Comparison of ENCODE assay signal across 25 cellular contexts in genomic region chr16:4407543-4408322, GRCh38. TPM values are rescaled to one million over a fixed set of nuclear protein-coding genes. Genes with fewer than 3 reads are reported as not detected.
DNase-seq lines count a peak whose midpoint lies in the region; ATAC-seq, FAIRE-seq and TF ChIP-seq lines count a peak whose summit lies in the region.
"Had no signal": no experiment of that assay in that cellular context is flagged by ENCODE, and none has a peak within 500 bp of the region (broad histone marks: within the 10 kb centered on the region; RNA-seq: fewer than 3 reads in every experiment).

No MANE protein-coding gene starts in this region.

- H3K4me1 ChIP-seq in kidney (ENCODE audit: control insufficient read depth in 1 of 2, insufficient read depth in 1 of 2, low read depth in 1 of 2, low read length in 2 of 2) (peaks cover 0 to 5% of the 10 kb centered on the region in 2 donors), thyroid gland (no peaks in the 10 kb centered on the region)
- H3K4me1 ChIP-seq: neural progenitor cell had no signal

- H3K9me3 ChIP-seq in kidney (ENCODE audit: control insufficient read depth in 1 of 2, low read length in 2 of 2) (no peaks in the 10 kb centered on the region), thyroid gland (no peaks in the 10 kb centered on the region)
- H3K9me3 ChIP-seq: esophagus squamous epithelium, tibial artery had no signal

- FAIRE-seq in kidney (lab: Jason Lieb, UNC), result no peak
- FAIRE-seq: D721Med had no signal

- TF ChIP-seq CTCF in dorsolateral prefrontal cortex (IDR thresholded peaks at IDR 0.05 in 54 of 56, conservative IDR thresholded peaks at IDR 0.05 in 2 of 56; ENCODE audit: low read depth in 1 of 56, partially characterized antibody in 56 of 56) (no peak), kidney (IDR thresholded peaks at IDR 0.05; ENCODE audit: borderline replicate concordance, extremely low read depth, insufficient read depth) (no peak), thyroid gland (IDR thresholded peaks at IDR 0.05) (no peak)

- no peaks in the 10 kb centered on the region for H3K27me3 ChIP-seq in dorsolateral prefrontal cortex
- no peaks in the 10 kb centered on the region for H3K27me3 ChIP-seq in thyroid gland
- H3K27me3 ChIP-seq: cardiac muscle cell, esophagus squamous epithelium, neural progenitor cell, tibial artery had no signal

- H3K36me3 ChIP-seq in kidney (ENCODE audit: control insufficient read depth in 1 of 2, insufficient read depth in 2 of 2, low read length in 2 of 2) (peaks cover 0 to 3% of the 10 kb centered on the region in 2 donors), thyroid gland (peaks cover 22 to 29% of the 10 kb centered on the region in 2 donors)
- H3K36me3 ChIP-seq: cardiac muscle cell, neural progenitor cell had no signal

- H3K27ac ChIP-seq in dorsolateral prefrontal cortex, result peak overlapping the region in 39 of 59 donors; percentile 7 to 99 (median 90)
- H3K27ac ChIP-seq in kidney (ENCODE audit: low read depth in 2 of 2, low read length in 2 of 2), result no peak overlapping the region
- no peak overlapping the region for H3K27ac ChIP-seq in thyroid gland
- H3K27ac ChIP-seq: cardiac muscle cell, esophagus squamous epithelium, neural progenitor cell, tibial artery had no signal

- H3K4me3 ChIP-seq in dorsolateral prefrontal cortex, result no peak overlapping the region
- H3K4me3 ChIP-seq in kidney (ENCODE audit: low read length in 2 of 2), result no peak overlapping the region
- H3K4me3 ChIP-seq in thyroid gland (replicated peaks in 1 of 3), result no peak overlapping the region
- H3K4me3 ChIP-seq: cardiac muscle cell, esophagus squamous epithelium, neural progenitor cell, tibial artery had no signal

- intact Hi-C loops in dorsolateral prefrontal cortex (cut with DNase I), result loop anchor here in 1 of 2 donors (5.0 to 10.0 kb wide), 2 partner anchors 135 to 223 kb away; partner anchors contain the start of gene TFAP4
- intact Hi-C loops in kidney (cut with DNase I), result loop anchor here (10.0 kb wide), 1 partner anchor 123 kb away; no protein-coding TSS in a partner anchor
- intact Hi-C loops in thyroid gland (cut with DNase I), result no loop called here

- H3K9ac ChIP-seq in kidney (ENCODE audit: low read length in 2 of 2), result no peak overlapping the region
- H3K9ac ChIP-seq: neural progenitor cell had no signal

- DNase-seq in AG08395 (ENCODE audit: low spot score) (peak; percentile 88), HCEC 1CT (peak; percentile 43), dorsolateral prefrontal cortex (no peak), kidney (peak; percentile 69), thyroid gland (no peak), NCI-H446 treated with DMSO at 0.1 percent for 48 hours (lab: John Stamatoyannopoulos, UW) (no peak), DMS153 (lab: John Stamatoyannopoulos, UW) (no peak)
- DNase-seq: activated CD4-positive, alpha-beta T cell treated with anti-CD3 and anti-CD28 coated beads for 4 hours; activated CD8-positive, alpha-beta memory T cell treated with anti-CD3 and anti-CD28 coated beads, Interleukin-2, amount 50 U/mL, for 4 hours; activated effector memory CD4-positive, alpha-beta T cell treated with Interleukin-2 at 50 U/mL for 16 hours; effector CD4-positive, alpha-beta T cell; esophagus squamous epithelium; midbrain; NCI-H1417 treated with DMSO at 0.1 percent for 48 hours; NCI-H2171; NCI-H69; OCI-M1; T1000 had no signal

- WGBS in thyroid gland, 2 donors, result 87 to 91% methylated on average over 9 to 12 of the region's 22 CpGs

- no peak for ATAC-seq in GM21381 (IDR thresholded peaks at IDR 0.05; ENCODE audit: unreplicated experiment)
- ATAC-seq: SK-N-SH treated with all-trans-retinoic acid at 6 μM for 48 hours; stimulated activated memory B cell treated with anti-CD40 and anti-IgM and Interleukin-4, amounts not matched to agents 10 μg/mL and 1 μg/mL and 100 μg/mL, for 72 hours had no signal

- no peak for TF ChIP-seq POLR2A in thyroid gland (IDR thresholded peaks at IDR 0.05)

RNA-seq across cellular contexts. Expression of gene CORO7, which starts 8.7 kb away (rescaled TPM):
- total RNA-seq in dorsolateral prefrontal cortex (100 to 1,000 TPM in 1 of 120 experiments, 10 to 100 TPM in 119; 38.4 to 111 (median 63.7) TPM), kidney (50.1 TPM), thyroid gland (10 to 100 TPM; 17.9 to 53.7 (median 29.7) TPM)
- 9.8 TPM for polyA plus RNA-seq in kidney (ENCODE audit: insufficient read depth, low read depth, low replicate concordance)

RNA-seq across cellular contexts. Expression of gene DNAJA3, which starts 17.9 kb away (rescaled TPM):
- 10 to 100 TPM; 38.3 to 66.6 (median 53.2) TPM for total RNA-seq in dorsolateral prefrontal cortex
- 41.1 TPM for total RNA-seq in kidney
- 49.4 TPM for polyA plus RNA-seq in kidney (ENCODE audit: insufficient read depth, low read depth, low replicate concordance)
- 10 to 100 TPM; 41.0 to 61.0 (median 51.0) TPM for total RNA-seq in thyroid gland

RNA-seq across cellular contexts. Expression of gene VASN, which starts 36.1 kb away (rescaled TPM):
- total RNA-seq in dorsolateral prefrontal cortex (10 to 100 TPM in 84 of 120 experiments, 1 to 10 TPM in 36; 3.9 to 49.4 (median 12.1) TPM), kidney (82.7 TPM), thyroid gland (10 to 100 TPM; 21.9 to 47.0 (median 28.8) TPM)
- polyA plus RNA-seq in kidney (ENCODE audit: insufficient read depth, low read depth, low replicate concordance), result 75.7 TPM

RNA-seq across cellular contexts. Expression of gene PAM16, which starts 56.6 kb away (rescaled TPM):
- total RNA-seq in dorsolateral prefrontal cortex (10 to 100 TPM; 31.5 to 61.9 (median 44.6) TPM), kidney (29.4 TPM), thyroid gland (10 to 100 TPM in 3 of 4 donors, 1 to 10 TPM in 1; 5.6 to 60.2 (median 27.3) TPM)
- 61.1 TPM for polyA plus RNA-seq in kidney (ENCODE audit: insufficient read depth, low read depth, low replicate concordance)

Comparison
In these comparisons a context has a peak if more than half of its experiments do, and no peak if none do; other contexts are left out.
1. DNase-seq: peak in AG08395 (single experiment), HCEC 1CT (single experiment) and kidney (single experiment); none in dorsolateral prefrontal cortex (0 of 10), thyroid gland (0 of 2), NCI-H446 treated with DMSO at 0.1 percent for 48 hours (single experiment) and DMS153 (single experiment).
2. H3K27ac ChIP-seq: peak in dorsolateral prefrontal cortex (39 of 59); none in kidney (0 of 2) and thyroid gland (0 of 3).